1 cellular context compared by ENCODE assay signal in genomic region chr2:36329746-36330145, GRCh38.
TF ChIP-seq lines count a peak whose summit lies in the region.

No MANE protein-coding gene starts in this region.

TF ChIP-seq in WTC11, 78 proteins besides CTCF, POLR2A, EP300 and RAD21 (continued from another document):
- TF ChIP-seq ZNF281 (CRISPR knock-in tag; IDR thresholded peaks at IDR 0.05) (no peak), TEAD4 (CRISPR knock-in tag; IDR thresholded peaks at IDR 0.05) (no peak), SMAD3 (CRISPR knock-in tag; IDR thresholded peaks at IDR 0.05; ENCODE audit: borderline replicate concordance) (no peak), CDX4 (CRISPR knock-in tag; IDR thresholded peaks at IDR 0.05; ENCODE audit: borderline replicate concordance) (no peak), NR3C1 (CRISPR knock-in tag; conservative IDR thresholded peaks at IDR 0.05; ENCODE audit: low read depth) (no peak)
